8 cellular contexts compared by ENCODE assay signal in the genomic region with DNA sequence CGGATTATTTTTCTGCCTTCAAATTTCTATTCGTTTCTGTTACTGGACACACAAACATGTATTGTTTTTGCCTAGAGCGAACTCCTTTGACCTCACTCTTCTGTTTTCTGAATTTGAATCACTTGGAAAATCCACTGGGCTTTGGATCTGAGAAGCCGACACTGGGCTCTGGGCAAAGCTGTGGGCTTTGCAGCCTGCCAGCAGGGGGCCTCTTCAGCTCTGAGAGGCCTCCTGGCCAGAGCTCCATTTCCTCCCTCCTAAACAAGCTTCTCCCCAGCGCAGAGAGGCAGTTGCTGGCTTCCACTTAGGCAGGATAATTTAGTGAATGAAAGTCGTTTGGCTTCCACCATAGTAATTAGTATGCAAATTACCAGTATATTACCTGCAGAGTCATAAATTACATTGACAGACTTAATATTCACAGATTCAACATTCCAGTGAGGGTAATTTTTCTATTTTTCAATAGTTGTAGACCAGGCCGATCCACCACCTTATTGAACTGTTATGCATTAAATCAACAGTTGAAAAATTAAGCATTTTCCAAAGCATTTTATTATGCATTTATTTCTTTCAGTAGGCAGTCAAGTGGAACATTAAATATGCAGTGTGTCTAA.
DNase-seq lines count a peak whose midpoint lies in the region; ATAC-seq and TF ChIP-seq lines count a peak whose summit lies in the region.

No MANE protein-coding gene starts in this region.

- CTCF ChIA-PET in BJ (lab: Yijun Ruan, JAX), result interaction anchor here (0.8 to 6.3 kb wide), 23 partner anchors 9 to 252 kb away, joined by 3 to 53 read pairs (median 4); a partner anchor contains a TSS

- no peaks in the 10 kb centered on the region for H3K27me3 ChIP-seq in BJ (ENCODE audit: control insufficient read depth, insufficient read depth, low read length)
- H3K27me3 ChIP-seq in adrenal gland, result no peaks in the 10 kb centered on the region
- no peaks in the 10 kb centered on the region for H3K27me3 ChIP-seq in heart right ventricle
- no peaks in the 10 kb centered on the region for H3K27me3 ChIP-seq in psoas muscle (ENCODE audit: insufficient read depth in 3 of 3, low read length in 2 of 3)

- H3K4me3 ChIP-seq in BJ (ENCODE audit: low read depth, low read length) (no peak overlapping the region), adrenal gland (no peak overlapping the region), heart right ventricle (no peak overlapping the region), psoas muscle (peak overlapping the region; percentile 8)

- H3K36me3 ChIP-seq in BJ (ENCODE audit: control insufficient read depth, insufficient read depth, low read length) (no peaks in the 10 kb centered on the region), adrenal gland (replicated peaks in 1 of 2) (no peaks in the 10 kb centered on the region), heart right ventricle (no peaks in the 10 kb centered on the region), psoas muscle (ENCODE audit: insufficient read depth in 1 of 2, low read depth in 1 of 2) (no peaks in the 10 kb centered on the region)

- TF ChIP-seq CTCF in BJ (IDR thresholded peaks at IDR 0.05; ENCODE audit: insufficient read depth, low read depth, low read length) (peak; percentile 100), adrenal gland (IDR thresholded peaks at IDR 0.05) (peak; percentile 80 to 95 (median 84)), heart right ventricle (IDR thresholded peaks at IDR 0.05) (peak; percentile 84 to 98 (median 93)), psoas muscle (IDR thresholded peaks at IDR 0.05) (peak; percentile 97)

- intact Hi-C loops in adrenal gland (cut with DNase I), result no loop called here
- intact Hi-C loops in heart right ventricle (cut with DNase I), result loop anchor here in 8 of 10 donors (2.0 to 10.0 kb wide), 5 partner anchors 204 to 234 kb away; a partner anchor contains a TSS
- intact Hi-C loops in psoas muscle (cut with DNase I), result loop anchor here in 1 of 2 donors (5.0 to 10.0 kb wide), 2 partner anchors 46 to 234 kb away; no protein-coding TSS in a partner anchor

- in situ Hi-C loops in SK-MEL-5 (cut with HindIII; ENCODE audit: low pct_unique_long_range_greater_than_20kb, low sequenced_read_pairs), result no loop called here

- H3K27ac ChIP-seq in adrenal gland (no peak overlapping the region), heart right ventricle (no peak overlapping the region), psoas muscle (peak overlapping the region; percentile 7)

- H3K4me1 ChIP-seq in adrenal gland (replicated peaks in 1 of 2) (peaks cover 0 to 3% of the 10 kb centered on the region in 2 donors), heart right ventricle (peaks cover 0 to 15% (median 0%) of the 10 kb centered on the region in 9 donors), psoas muscle (peaks cover 6% of the 10 kb centered on the region)

- WGBS in adrenal gland, 4 donors, result 23 to 25% (median 24%) methylated on average over 7 of the region's 7 CpGs
- 24 to 27% methylated on average over 7 of the region's 7 CpGs for WGBS in heart right ventricle, 2 donors
- 16 to 23% (median 17%) methylated on average over 7 of the region's 7 CpGs for WGBS in psoas muscle, 3 donors

- DNase-seq in BJ (ENCODE audit: low read depth) (no peak), MV-4-11 (lab: John Stamatoyannopoulos, UW) (peak; percentile 57), SK-MEL-5 (ENCODE audit: low read depth, low spot score) (peak; percentile 84), adrenal gland (peak; percentile 71 to 92 (median 81)), heart right ventricle (peak; percentile 70 to 72), psoas muscle (peak; percentile 78 to 85)

- peak; percentile 94 for ATAC-seq in GM19467 (IDR thresholded peaks at IDR 0.05; ENCODE audit: unreplicated experiment)
- ATAC-seq in heart right ventricle, result peak; percentile 92 to 98 (median 95)
- peak; percentile 97 to 100 (median 98) for ATAC-seq in psoas muscle
- ATAC-seq in GM18505 (IDR thresholded peaks at IDR 0.05; ENCODE audit: unreplicated experiment), result no peak

- POLR2A ChIA-PET in BJ (lab: Charles Lee), result no interaction called here

- TF ChIP-seq POLR2A in adrenal gland (IDR thresholded peaks at IDR 0.05), result no peak
- no peak for TF ChIP-seq POLR2A in GM18505 (IDR thresholded peaks at IDR 0.05; ENCODE audit: borderline replicate concordance, extremely low read depth, insufficient read depth, insufficient read length)

- no peaks in the 10 kb centered on the region for H3K9me3 ChIP-seq in adrenal gland (replicated peaks in 1 of 3)
- no peaks in the 10 kb centered on the region for H3K9me3 ChIP-seq in heart right ventricle
- H3K9me3 ChIP-seq in psoas muscle, result no peaks in the 10 kb centered on the region

Comparison
In these comparisons a context has a peak if more than half of its experiments do, and no peak if none do; other contexts are left out.
1. intact Hi-C loops: an anchor here in heart right ventricle (2.0 to 10.0 kb wide); none called in adrenal gland.